ENCODE assay signal across 13 cellular contexts in genomic region chr10:74206727-74207126, GRCh38. TPM values are rescaled to one million over a fixed set of nuclear protein-coding genes. Genes with fewer than 3 reads are reported as not detected.
DNase-seq lines count a peak whose midpoint lies in the region; ATAC-seq and TF ChIP-seq lines count a peak whose summit lies in the region.
"Had no signal": no experiment of that assay in that cellular context is flagged by ENCODE, and none has a peak within 500 bp of the region (broad histone marks: within the 10 kb centered on the region; RNA-seq: fewer than 3 reads in every experiment).

No MANE protein-coding gene starts in this region.

- ATAC-seq in foreskin keratinocyte (peak; percentile 57), GM21381 (IDR thresholded peaks at IDR 0.05; ENCODE audit: unreplicated experiment) (no peak)

- intact Hi-C loops in stomach (cut with DNase I; ENCODE audit: low total_unique reads): no loop called here

- TF ChIP-seq POLR2A in stomach (IDR thresholded peaks at IDR 0.05): no peak

- H3K27me3 ChIP-seq in foreskin keratinocyte (no peaks in the 10 kb centered on the region), stomach (no peaks in the 10 kb centered on the region)

- TF ChIP-seq EP300 in stomach (IDR thresholded peaks at IDR 0.05): no peak

- H3K4me1 ChIP-seq in foreskin keratinocyte: peaks cover 19% of the 10 kb centered on the region
- peaks cover 0 to 20% (median 17%) of the 10 kb centered on the region in 4 donors for H3K4me1 ChIP-seq in stomach

- DNase-seq in LNCaP clone FGC (ENCODE audit: low read depth) (peak; percentile 90), NCI-H774 (lab: John Stamatoyannopoulos, UW) (peak; percentile 71), foreskin keratinocyte (peak in 1 of 2 donors; percentile 37), stomach (peak; percentile 78), HuH-7.5 (ENCODE audit: low spot score) (no peak)
- DNase-seq in stimulated activated naive CD4-positive, alpha-beta T cell (lab: John Stamatoyannopoulos, UW): no peak
- DNase-seq: aorta; CD4-positive, alpha-beta memory T cell; effector memory CD4-positive, alpha-beta T cell; H9; NCI-H2227 treated with DMSO at 0.1 percent for 48 hours; stimulated activated CD4-positive, alpha-beta T cell treated with anti-CD3 and anti-CD28 coated beads, Interleukin-4, amount 100 ng/mL, for 1 hour had no signal

- TF ChIP-seq CTCF in LNCaP clone FGC (IDR thresholded peaks at IDR 0.05; ENCODE audit: control insufficient read depth, extremely low read depth, insufficient read depth) (no peak), foreskin keratinocyte (conservative IDR thresholded peaks at IDR 0.05) (no peak), stomach (IDR thresholded peaks at IDR 0.05) (no peak)

- H3K9me3 ChIP-seq in stomach: no peaks in the 10 kb centered on the region

- 36 to 58% (median 51%) methylated on average over 1 to 6 of the region's 6 CpGs for WGBS in stomach, 5 donors

- no peak overlapping the region for H3K27ac ChIP-seq in foreskin keratinocyte
- peak overlapping the region in 3 of 5 donors; percentile 48 to 67 (median 55) for H3K27ac ChIP-seq in stomach

- H3K36me3 ChIP-seq in stomach: peaks cover 0 to 8% (median 2%) of the 10 kb centered on the region in 4 donors

- peak overlapping the region; percentile 6 for H3K4me3 ChIP-seq in LNCaP clone FGC (ENCODE audit: low read depth, low read length)
- H3K4me3 ChIP-seq in stomach: no peak overlapping the region

RNA-seq across cellular contexts. Expression of gene ADK, which starts 55.7 kb away (rescaled TPM):
- 96.5 and 111 TPM in 2 replicates for total RNA-seq in foreskin keratinocyte
- polyA plus RNA-seq in foreskin keratinocyte: 109 and 114 TPM in 2 replicates
- 10 to 100 TPM in 4 of 5 donors, 1 to 10 TPM in 1; 7.2 to 66.1 (median 35.2) TPM for total RNA-seq in stomach
- 10 to 100 TPM; 13.5 to 18.6 (median 16.7) TPM for polyA plus RNA-seq in stomach

RNA-seq across cellular contexts. Expression of gene AP3M1, which starts 56.1 kb away (rescaled TPM):
- 31.8 and 33.6 TPM in 2 replicates for total RNA-seq in foreskin keratinocyte
- 11.4 and 13.5 TPM in 2 replicates for polyA plus RNA-seq in foreskin keratinocyte
- total RNA-seq in stomach: 10 to 100 TPM in 2 of 5 donors, 1 to 10 TPM in 3; 3.5 to 28.1 (median 9.9) TPM
- polyA plus RNA-seq in stomach: 10 to 100 TPM in 2 of 3 donors, 1 to 10 TPM in 1; 8.6 to 14.1 (median 13.0) TPM

Comparison
In these comparisons a context has a peak if more than half of its experiments do, and no peak if none do; other contexts are left out.
1. DNase-seq: peak in LNCaP clone FGC (single experiment), NCI-H774 (single experiment) and stomach (single experiment); none in HuH-7.5 (single experiment) and stimulated activated naive CD4-positive, alpha-beta T cell (0 of 6).